10 cellular contexts compared by ENCODE assay signal in the genomic region with DNA sequence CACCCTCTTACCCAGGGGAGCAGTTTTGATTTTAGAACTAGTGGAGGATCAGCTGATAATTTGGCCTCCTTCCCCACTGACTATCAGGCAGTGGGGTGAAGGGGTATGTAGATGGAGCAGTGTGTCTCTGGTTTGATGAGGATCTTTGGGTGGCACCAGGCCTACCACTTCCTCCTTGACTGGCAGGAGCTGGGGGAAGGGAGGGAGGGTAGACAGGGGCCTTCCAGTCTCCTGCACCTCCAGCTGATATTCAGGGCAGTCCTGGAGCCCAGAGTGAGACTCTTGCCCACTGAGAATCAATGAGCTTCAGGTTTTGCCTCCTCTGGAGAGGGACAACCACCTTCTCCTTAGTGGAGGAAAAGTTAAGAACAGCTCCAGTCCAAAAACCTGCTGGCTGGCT.
A peak's percentile ranks its signal among the peaks of the same experiment; 100 is the strongest.
DNase-seq lines count a peak whose midpoint lies in the region; TF ChIP-seq lines count a peak whose summit lies in the region.
"Had no signal": no experiment of that assay in that cellular context is flagged by ENCODE, and none has a peak within 500 bp of the region (broad histone marks: within the 10 kb centered on the region; RNA-seq: fewer than 3 reads in every experiment).

No MANE protein-coding gene starts in this region.

- no peak for TF ChIP-seq CTCF in GM13977 (IDR thresholded peaks at IDR 0.05; ENCODE audit: extremely low read depth, insufficient read depth, missing control alignments)

- DNase-seq in Ammon's horn (ENCODE audit: low spot score) (peak; percentile 60), Kasumi-1 (lab: John Stamatoyannopoulos, UW) (peak; percentile 5 to 30), medulla oblongata (ENCODE audit: extremely low spot score) (peak; percentile 47), GM19238 (ENCODE audit: insufficient read length, low spot score) (no peak), GM13977 (ENCODE audit: low spot score) (no peak), HuH-7.5 (ENCODE audit: low spot score) (no peak)
- peak; percentile 51 for DNase-seq in activated CD4-positive, alpha-beta T cell treated with anti-CD3 and anti-CD28 coated beads, Interleukin-2, amount 50 U/mL, for 1 hour
- DNase-seq in activated CD4-positive, CD25-positive, alpha-beta regulatory T cell treated with anti-CD3 and anti-CD28 coated beads, Interleukin-2, amount 50 U/mL, for 72 hours, result no peak
- DNase-seq: NCI-H774, pancreas had no signal

- in situ Hi-C loops in GM13977 (cut with MboI; ENCODE audit: low pct_unique_long_range_greater_than_20kb, low sequenced_read_pairs, unreplicated experiment), result no loop called here

Comparison
In these comparisons a context has a peak if more than half of its experiments do, and no peak if none do; other contexts are left out.
1. DNase-seq: peak in Ammon's horn (single experiment), Kasumi-1 (2 of 2), activated CD4-positive, alpha-beta T cell treated with anti-CD3 and anti-CD28 coated beads, Interleukin-2, amount 50 U/mL, for 1 hour (single experiment) and medulla oblongata (single experiment); none in activated CD4-positive, CD25-positive, alpha-beta regulatory T cell treated with anti-CD3 and anti-CD28 coated beads, Interleukin-2, amount 50 U/mL, for 72 hours (single experiment), GM19238 (single experiment), GM13977 (single experiment) and HuH-7.5 (single experiment).